ENCODE assay signal across 8 cellular contexts in the genomic region with DNA sequence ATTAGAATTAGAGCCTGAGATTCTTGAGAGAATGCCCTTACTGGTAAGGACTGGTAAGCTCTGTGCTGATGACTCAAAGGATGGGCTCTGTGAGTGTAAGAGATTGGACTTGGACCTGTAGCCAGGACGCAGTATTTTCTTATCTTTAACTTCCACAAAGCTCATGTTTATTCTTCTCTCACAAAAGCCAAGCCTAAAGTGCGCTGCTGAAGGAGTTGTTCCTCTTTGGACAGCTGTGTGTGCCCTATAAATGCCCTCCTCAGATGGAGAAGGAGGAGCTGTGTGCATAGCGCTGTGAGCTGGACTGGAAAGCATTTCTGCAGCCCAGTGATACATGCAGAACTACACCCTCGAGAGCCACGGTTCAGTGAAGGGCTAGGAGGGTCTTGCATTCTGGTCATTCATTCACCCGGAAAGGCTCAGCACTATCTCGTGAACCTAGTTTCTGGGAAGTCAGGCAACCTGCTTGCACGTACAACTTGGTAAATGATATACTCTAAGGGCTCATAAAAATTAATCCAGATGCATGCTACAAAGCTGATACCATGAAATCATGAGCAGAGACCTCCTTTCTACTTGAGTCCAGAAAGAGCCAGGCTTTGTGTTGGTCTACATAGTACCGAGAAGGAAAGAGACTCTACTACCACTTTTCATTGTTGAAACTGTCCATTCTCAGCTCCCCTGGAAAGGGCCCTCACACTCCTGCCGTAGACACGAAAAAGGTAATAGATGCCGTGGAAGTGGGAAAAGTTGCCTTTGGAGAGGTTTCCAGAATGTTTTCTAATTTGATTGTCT.
A peak's percentile ranks its signal among the peaks of the same experiment; 100 is the strongest.
DNase-seq lines count a peak whose midpoint lies in the region; ATAC-seq and TF ChIP-seq lines count a peak whose summit lies in the region.

No MANE protein-coding gene starts in this region.

- no peaks in the 10 kb centered on the region for H3K4me1 Mint-ChIP-seq in activated CD4-positive, alpha-beta memory T cell treated with anti-CD3 and anti-CD28 coated beads, Interleukin-2, amount 10 ng/mL, durations not matched to agents 7 days and 5 days
- H3K4me1 Mint-ChIP-seq in activated CD8-positive, alpha-beta T cell treated with anti-CD3 and anti-CD28 coated beads, Interleukin-2, amount 10 ng/mL, durations not matched to agents 7 days and 5 days (ENCODE audit: low read depth) = no peaks in the 10 kb centered on the region
- no peaks in the 10 kb centered on the region for H3K4me1 Mint-ChIP-seq in CD4-positive, alpha-beta memory T cell

- CTCF ChIA-PET in activated CD4-positive, alpha-beta memory T cell treated with anti-CD3 and anti-CD28 coated beads, Interleukin-2, amount 10 ng/mL, durations not matched to agents 7 days and 5 days (lab: Charles Lee) = no interaction called here
- CTCF ChIA-PET in activated CD8-positive, alpha-beta T cell treated with anti-CD3 and anti-CD28 coated beads, Interleukin-2, amount 10 ng/mL, durations not matched to agents 7 days and 5 days (lab: Charles Lee) = interaction anchor here (1.5 kb wide), 1 partner anchor 91 kb away, joined by 4 read pairs; no protein-coding TSS in a partner anchor
- CTCF ChIA-PET in CD4-positive, alpha-beta memory T cell (lab: Charles Lee; ENCODE audit: partially characterized antibody) = no interaction called here

- intact Hi-C loops in CD4-positive, alpha-beta memory T cell (cut with micrococcal nuclease) = no loop called here

- H3K27ac ChIP-seq in smooth muscle cell (ENCODE audit: low read depth) = no peak overlapping the region
- H3K27ac ChIP-seq in CD4-positive, alpha-beta memory T cell (ENCODE audit: low read depth, low read length) = no peak overlapping the region

- H3K4me1 ChIP-seq in smooth muscle cell (ENCODE audit: low read depth) = no peaks in the 10 kb centered on the region
- H3K4me1 ChIP-seq in CD4-positive, alpha-beta memory T cell (ENCODE audit: insufficient read depth, low read length) = no peaks in the 10 kb centered on the region

- H3K36me3 Mint-ChIP-seq in activated CD4-positive, alpha-beta memory T cell treated with anti-CD3 and anti-CD28 coated beads, Interleukin-2, amount 10 ng/mL, durations not matched to agents 7 days and 5 days (ENCODE audit: low read depth) = no peaks in the 10 kb centered on the region
- H3K36me3 Mint-ChIP-seq in activated CD8-positive, alpha-beta T cell treated with anti-CD3 and anti-CD28 coated beads, Interleukin-2, amount 10 ng/mL, durations not matched to agents 7 days and 5 days (ENCODE audit: low read depth) = no peaks in the 10 kb centered on the region
- no peaks in the 10 kb centered on the region for H3K36me3 Mint-ChIP-seq in CD4-positive, alpha-beta memory T cell

- no peak for TF ChIP-seq CTCF in smooth muscle cell (IDR thresholded peaks at IDR 0.05; ENCODE audit: borderline replicate concordance, insufficient read depth, poor library complexity, severe bottlenecking)

- peak; percentile 96 for DNase-seq in DMS79 (lab: John Stamatoyannopoulos, UW)
- DNase-seq in NAMALWA (ENCODE audit: low spot score) = peak; percentile 41
- peak; percentile 53 for DNase-seq in fibroblast of peridontal ligament (ENCODE audit: extremely low read depth)
- DNase-seq in smooth muscle cell (lab: John Stamatoyannopoulos, UW; ENCODE audit: unreplicated experiment) = no peak
- no peak for DNase-seq in activated CD4-positive, alpha-beta memory T cell treated with anti-CD3 and anti-CD28 coated beads, Interleukin-2, amount 10 ng/mL, durations not matched to agents 7 days and 5 days
- no peak for DNase-seq in activated CD8-positive, alpha-beta T cell treated with anti-CD3 and anti-CD28 coated beads, Interleukin-2, amount 10 ng/mL, durations not matched to agents 7 days and 5 days
- DNase-seq in CD4-positive, alpha-beta memory T cell = no peak

- H3K27ac Mint-ChIP-seq in activated CD4-positive, alpha-beta memory T cell treated with anti-CD3 and anti-CD28 coated beads, Interleukin-2, amount 10 ng/mL, durations not matched to agents 7 days and 5 days = no peak overlapping the region
- no peak overlapping the region for H3K27ac Mint-ChIP-seq in activated CD8-positive, alpha-beta T cell treated with anti-CD3 and anti-CD28 coated beads, Interleukin-2, amount 10 ng/mL, durations not matched to agents 7 days and 5 days
- H3K27ac Mint-ChIP-seq in CD4-positive, alpha-beta memory T cell = no peak overlapping the region

- H3K27me3 ChIP-seq in smooth muscle cell (ENCODE audit: low read depth) = no peaks in the 10 kb centered on the region
- H3K27me3 ChIP-seq in CD4-positive, alpha-beta memory T cell (ENCODE audit: insufficient read depth, low read length) = no peaks in the 10 kb centered on the region

- no peak overlapping the region for H2AFZ ChIP-seq in smooth muscle cell (ENCODE audit: low read depth)

- no peaks in the 10 kb centered on the region for H3K36me3 ChIP-seq in smooth muscle cell (ENCODE audit: low read depth)
- no peaks in the 10 kb centered on the region for H3K36me3 ChIP-seq in CD4-positive, alpha-beta memory T cell (ENCODE audit: insufficient read depth, low read length)

- peak; percentile 90 for ATAC-seq in GM21619 (IDR thresholded peaks at IDR 0.05; ENCODE audit: unreplicated experiment)
- ATAC-seq in activated CD8-positive, alpha-beta T cell treated with anti-CD3 and anti-CD28 coated beads, Interleukin-2, amount 10 ng/mL, durations not matched to agents 7 days and 5 days = no peak

- H3K4me3 ChIP-seq in smooth muscle cell = peak overlapping the region; percentile 35
- no peak overlapping the region for H3K4me3 ChIP-seq in CD4-positive, alpha-beta memory T cell (ENCODE audit: low read length in 2 of 2)

- H3K9me3 ChIP-seq in smooth muscle cell (replicated peaks; ENCODE audit: low read depth) = no peaks in the 10 kb centered on the region
- H3K9me3 ChIP-seq in CD4-positive, alpha-beta memory T cell (ENCODE audit: control insufficient read depth in 1 of 2, low read length in 2 of 2) = no peaks in the 10 kb centered on the region

- H3F3A ChIP-seq in smooth muscle cell (ENCODE audit: low read depth) = no peaks in the 10 kb centered on the region

- H3K79me2 ChIP-seq in smooth muscle cell (ENCODE audit: low read depth) = no peaks in the 10 kb centered on the region

- no peaks in the 10 kb centered on the region for H3K9me3 Mint-ChIP-seq in activated CD4-positive, alpha-beta memory T cell treated with anti-CD3 and anti-CD28 coated beads, Interleukin-2, amount 10 ng/mL, durations not matched to agents 7 days and 5 days
- H3K9me3 Mint-ChIP-seq in activated CD8-positive, alpha-beta T cell treated with anti-CD3 and anti-CD28 coated beads, Interleukin-2, amount 10 ng/mL, durations not matched to agents 7 days and 5 days (ENCODE audit: insufficient read depth) = no peaks in the 10 kb centered on the region
- no peaks in the 10 kb centered on the region for H3K9me3 Mint-ChIP-seq in CD4-positive, alpha-beta memory T cell

- no peak overlapping the region for H3K9ac ChIP-seq in smooth muscle cell (ENCODE audit: low read depth)

- no peaks in the 10 kb centered on the region for H3K27me3 Mint-ChIP-seq in activated CD4-positive, alpha-beta memory T cell treated with anti-CD3 and anti-CD28 coated beads, Interleukin-2, amount 10 ng/mL, durations not matched to agents 7 days and 5 days
- H3K27me3 Mint-ChIP-seq in activated CD8-positive, alpha-beta T cell treated with anti-CD3 and anti-CD28 coated beads, Interleukin-2, amount 10 ng/mL, durations not matched to agents 7 days and 5 days (ENCODE audit: low read depth) = no peaks in the 10 kb centered on the region
- no peaks in the 10 kb centered on the region for H3K27me3 Mint-ChIP-seq in CD4-positive, alpha-beta memory T cell

- H3K4me3 Mint-ChIP-seq in activated CD4-positive, alpha-beta memory T cell treated with anti-CD3 and anti-CD28 coated beads, Interleukin-2, amount 10 ng/mL, durations not matched to agents 7 days and 5 days = no peak overlapping the region
- no peak overlapping the region for H3K4me3 Mint-ChIP-seq in activated CD8-positive, alpha-beta T cell treated with anti-CD3 and anti-CD28 coated beads, Interleukin-2, amount 10 ng/mL, durations not matched to agents 7 days and 5 days
- H3K4me3 Mint-ChIP-seq in CD4-positive, alpha-beta memory T cell = no peak overlapping the region

- POLR2A ChIA-PET in activated CD4-positive, alpha-beta memory T cell treated with anti-CD3 and anti-CD28 coated beads, Interleukin-2, amount 10 ng/mL, durations not matched to agents 7 days and 5 days (lab: Charles Lee) = no interaction called here
- POLR2A ChIA-PET in activated CD8-positive, alpha-beta T cell treated with anti-CD3 and anti-CD28 coated beads, Interleukin-2, amount 10 ng/mL, durations not matched to agents 7 days and 5 days (lab: Charles Lee) = no interaction called here
- POLR2A ChIA-PET in CD4-positive, alpha-beta memory T cell (lab: Charles Lee; ENCODE audit: partially characterized antibody) = no interaction called here

- H3K4me2 ChIP-seq in smooth muscle cell = no peak overlapping the region

- 75% methylated on average over 12 of the region's 12 CpGs for WGBS in smooth muscle cell (ENCODE audit: low lambda C conversion rate)

- H4K20me1 ChIP-seq in smooth muscle cell (ENCODE audit: low read depth) = no peaks in the 10 kb centered on the region

Comparison
In these comparisons a context has a peak if more than half of its experiments do, and no peak if none do; other contexts are left out.
1. DNase-seq: peak in DMS79 (single experiment), NAMALWA (single experiment) and fibroblast of peridontal ligament (single experiment); none in smooth muscle cell (single experiment), activated CD4-positive, alpha-beta memory T cell treated with anti-CD3 and anti-CD28 coated beads, Interleukin-2, amount 10 ng/mL, durations not matched to agents 7 days and 5 days (single experiment), activated CD8-positive, alpha-beta T cell treated with anti-CD3 and anti-CD28 coated beads, Interleukin-2, amount 10 ng/mL, durations not matched to agents 7 days and 5 days (single experiment) and CD4-positive, alpha-beta memory T cell (0 of 5).